ENCODE assay signal across 11 cellular contexts in the genomic region with DNA sequence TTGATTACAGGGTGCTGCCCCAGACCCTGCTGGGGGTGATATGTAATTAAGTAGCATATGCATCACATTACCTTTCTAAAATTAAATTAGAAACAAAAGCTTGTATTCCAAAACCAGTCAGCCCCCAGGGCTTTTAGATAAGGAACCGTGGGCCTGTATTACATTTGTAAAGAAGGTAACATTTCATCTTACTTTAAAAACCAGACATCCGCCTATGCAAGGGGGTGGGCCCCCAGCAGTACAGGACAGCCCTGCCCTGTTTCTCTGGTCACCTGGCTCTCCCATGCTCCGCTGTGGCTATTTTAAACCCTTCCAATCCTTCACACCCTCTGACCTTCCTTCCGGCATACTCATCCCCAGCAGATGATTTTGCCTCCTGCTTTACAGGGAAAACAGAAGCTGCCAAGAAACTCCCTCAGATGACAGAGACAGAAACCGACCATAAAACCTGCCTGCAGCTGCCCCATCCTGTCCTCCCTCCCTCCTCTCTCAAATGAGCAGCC. TPM values are rescaled to one million over a fixed set of nuclear protein-coding genes. Genes with fewer than 3 reads are reported as not detected.
DNase-seq lines count a peak whose midpoint lies in the region; ATAC-seq and FAIRE-seq lines count a peak whose summit lies in the region.
"Had no signal": no experiment of that assay in that cellular context is flagged by ENCODE, and none has a peak within 500 bp of the region (broad histone marks: within the 10 kb centered on the region; RNA-seq: fewer than 3 reads in every experiment).

No MANE protein-coding gene starts in this region.

- H4K8ac ChIP-seq in mesenchymal stem cell (ENCODE audit: low read length) = no peak overlapping the region

- no peak overlapping the region for H2BK5ac ChIP-seq in mesenchymal stem cell (ENCODE audit: low read depth, low read length, poor library complexity, severe bottlenecking)

- H2BK12ac ChIP-seq in mesenchymal stem cell (ENCODE audit: low read length in 2 of 2) = no peak overlapping the region

- 39% methylated on average over 5 of the region's 5 CpGs for WGBS in mesenchymal stem cell

- H3K4me1 ChIP-seq in mesenchymal stem cell (ENCODE audit: control insufficient read depth, insufficient read depth, low read depth, low read length) = no peaks in the 10 kb centered on the region

- no peaks in the 10 kb centered on the region for H3K36me3 ChIP-seq in mesenchymal stem cell (ENCODE audit: control insufficient read depth in 1 of 2, insufficient read depth in 2 of 2, low read depth in 1 of 2, low read length in 2 of 2)

- peak overlapping the region; percentile 23 for H3K9ac ChIP-seq in mesenchymal stem cell (ENCODE audit: low read length)

- no peak overlapping the region for H3K4me2 ChIP-seq in mesenchymal stem cell (ENCODE audit: low read length, poor library complexity, severe bottlenecking)

- no peak overlapping the region for H3K4ac ChIP-seq in mesenchymal stem cell (ENCODE audit: low read depth in 1 of 2, low read length in 2 of 2)

- no peak for ATAC-seq in GM21447 (IDR thresholded peaks at IDR 0.05; ENCODE audit: unreplicated experiment)

- no peak overlapping the region for H2AFZ ChIP-seq in mesenchymal stem cell (ENCODE audit: low read depth, low read length)

- H3K18ac ChIP-seq in mesenchymal stem cell (ENCODE audit: low read depth in 1 of 2, low read length in 2 of 2) = no peak overlapping the region

- peaks cover 11 to 18% of the 10 kb centered on the region in 2 experiments for H3K27me3 ChIP-seq in mesenchymal stem cell (ENCODE audit: control insufficient read depth in 1 of 2, insufficient read depth in 1 of 2, low read length in 2 of 2)

- no peaks in the 10 kb centered on the region for H3K79me1 ChIP-seq in mesenchymal stem cell (replicated peaks; ENCODE audit: low read length, poor library complexity, severe bottlenecking)

- H3K4me3 ChIP-seq in mesenchymal stem cell (ENCODE audit: insufficient read depth in 1 of 2, low read depth in 1 of 2, low read length in 2 of 2) = no peak overlapping the region
- H3K4me3 ChIP-seq: lung had no signal

- no peak overlapping the region for H2AK5ac ChIP-seq in mesenchymal stem cell (ENCODE audit: low read length, severe bottlenecking)

- no peaks in the 10 kb centered on the region for H3K9me3 ChIP-seq in mesenchymal stem cell (ENCODE audit: control insufficient read depth, low read length)

- no peak for FAIRE-seq in HTR-8/SVneo (lab: Jason Lieb, UNC)

- H2BK15ac ChIP-seq in mesenchymal stem cell (ENCODE audit: low read depth, poor library complexity, severe bottlenecking) = no peak overlapping the region

- no peak overlapping the region for H2BK120ac ChIP-seq in mesenchymal stem cell (ENCODE audit: low read depth, low read length)

- H3K23ac ChIP-seq in mesenchymal stem cell (ENCODE audit: low read length in 2 of 2) = no peak overlapping the region

- H3K14ac ChIP-seq in mesenchymal stem cell (ENCODE audit: low read length in 2 of 2) = no peak overlapping the region

- no peak overlapping the region for H4K91ac ChIP-seq in mesenchymal stem cell (ENCODE audit: low read length)

- peak; percentile 22 for DNase-seq in AG08396 (ENCODE audit: low spot score)
- DNase-seq in HTR-8/SVneo (ENCODE audit: insufficient read length, low spot score) = peak; percentile 31
- DNase-seq in cerebellar cortex (ENCODE audit: low spot score) = peak; percentile 74
- peak; percentile 32 for DNase-seq in mesenchymal stem cell
- no peak for DNase-seq in NCI-H1048 (lab: John Stamatoyannopoulos, UW)
- DNase-seq in COLO668 (lab: John Stamatoyannopoulos, UW; ENCODE audit: unreplicated experiment) = no peak
- DNase-seq in NCI-H345 (lab: John Stamatoyannopoulos, UW) = no peak
- DNase-seq: NCI-H774; stimulated activated naive CD4-positive, alpha-beta T cell treated with Interleukin-2 at 50 U/mL for 16 hours had no signal

- H3K27ac ChIP-seq in mesenchymal stem cell (ENCODE audit: low read length, poor library complexity, severe bottlenecking) = no peak overlapping the region

RNA-seq across cellular contexts. Expression of gene KCNC4, which starts 21.9 kb away (rescaled TPM):
- polyA plus RNA-seq in mesenchymal stem cell (2013, experiment 1 of 2) = 0.17 TPM
- 0.23 TPM for polyA plus RNA-seq in mesenchymal stem cell (2013, experiment 2 of 2)

RNA-seq across cellular contexts. Expression of gene SLC6A17, which starts 37.9 kb away (rescaled TPM):
- polyA plus RNA-seq in mesenchymal stem cell (2013, experiment 1 of 2) = 0.04 TPM
- polyA plus RNA-seq in mesenchymal stem cell (2013, experiment 2 of 2) = 0.04 TPM

Comparison
In these comparisons a context has a peak if more than half of its experiments do, and no peak if none do; other contexts are left out.
1. DNase-seq: peak in AG08396 (single experiment), HTR-8/SVneo (single experiment), cerebellar cortex (single experiment) and mesenchymal stem cell (single experiment); none in NCI-H1048 (single experiment), COLO668 (single experiment) and NCI-H345 (single experiment).